Comparison of ENCODE assay signal across 13 cellular contexts in the genomic region with DNA sequence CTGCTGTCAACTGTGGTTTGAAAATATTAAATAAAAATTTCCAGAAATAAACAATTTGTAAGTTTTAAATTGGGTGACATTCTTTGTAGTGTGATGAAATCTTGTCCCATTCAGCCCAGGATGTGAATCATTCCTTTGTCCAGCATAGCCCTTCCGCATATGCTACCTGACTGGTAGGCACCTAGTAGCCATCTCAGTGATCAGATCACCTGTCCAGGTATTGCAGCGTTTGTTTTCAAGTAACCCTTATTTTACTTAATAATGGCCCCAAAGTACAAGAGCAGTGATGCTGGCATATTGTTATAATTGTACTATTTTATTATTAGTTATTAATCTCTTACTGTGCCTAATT.
DNase-seq lines count a peak whose midpoint lies in the region; ATAC-seq, FAIRE-seq and TF ChIP-seq lines count a peak whose summit lies in the region.
"Had no signal": no experiment of that assay in that cellular context is flagged by ENCODE, and none has a peak within 500 bp of the region (broad histone marks: within the 10 kb centered on the region; RNA-seq: fewer than 3 reads in every experiment).

No MANE protein-coding gene starts in this region.

- POLR2A ChIA-PET in activated CD4-positive, alpha-beta T cell treated with anti-CD3 and anti-CD28 coated beads for 36 hours (lab: Charles Lee): no interaction called here
- POLR2A ChIA-PET in PC-3 (lab: Charles Lee; ENCODE audit: unreplicated experiment): no interaction called here

- no peaks in the 10 kb centered on the region for H3K9me3 ChIP-seq in PC-3 (ENCODE audit: low read length)
- no peaks in the 10 kb centered on the region for H3K9me3 ChIP-seq in stomach
- H3K9me3 ChIP-seq: gastrocnemius medialis had no signal

- no peaks in the 10 kb centered on the region for H3K36me3 Mint-ChIP-seq in activated CD4-positive, alpha-beta T cell treated with anti-CD3 and anti-CD28 coated beads for 36 hours (ENCODE audit: low read depth)
- no peaks in the 10 kb centered on the region for H3K36me3 Mint-ChIP-seq in immature natural killer cell

- TF ChIP-seq CTCF in PC-3 (conservative IDR thresholded peaks at IDR 0.05; ENCODE audit: low read depth, low read length) (no peak), stomach (IDR thresholded peaks at IDR 0.05) (no peak), omental fat pad (IDR thresholded peaks at IDR 0.05) (no peak)

- H3K4me3 Mint-ChIP-seq in activated CD4-positive, alpha-beta T cell treated with anti-CD3 and anti-CD28 coated beads for 36 hours: no peak overlapping the region
- peak overlapping the region in 3 of 5 donors; percentile 23 to 72 (median 31) for H3K4me3 Mint-ChIP-seq in immature natural killer cell

- no peak overlapping the region for H2AFZ ChIP-seq in PC-3 (ENCODE audit: low read length)

- H3K36me3 ChIP-seq in PC-3 (ENCODE audit: low read depth, low read length): no peaks in the 10 kb centered on the region
- H3K36me3 ChIP-seq in stomach: no peaks in the 10 kb centered on the region
- H3K36me3 ChIP-seq: gastrocnemius medialis had no signal

- peak overlapping the region; percentile 57 for H3K27ac Mint-ChIP-seq in activated CD4-positive, alpha-beta T cell treated with anti-CD3 and anti-CD28 coated beads for 36 hours
- peak overlapping the region in 1 of 6 donors; percentile 55 for H3K27ac Mint-ChIP-seq in immature natural killer cell

- no peak for FAIRE-seq in frontal cortex (lab: Jason Lieb, UNC)

- TF ChIP-seq POLR2A in stomach (IDR thresholded peaks at IDR 0.05): no peak

- no peaks in the 10 kb centered on the region for H3K9me2 ChIP-seq in PC-3 (replicated peaks; ENCODE audit: low read length)

- DNase-seq in activated CD4-positive, alpha-beta T cell treated with anti-CD3 and anti-CD28 coated beads for 36 hours: no peak
- no peak for DNase-seq in activated CD4-positive, alpha-beta T cell treated with anti-CD3 and anti-CD28 coated beads for 4 hours
- DNase-seq in PC-3 (peak; percentile 33), immature natural killer cell (no peak), stomach (no peak), omental fat pad (ENCODE audit: low spot score) (no peak), frontal cortex (ENCODE audit: low spot score in 2 of 2) (no peak)
- DNase-seq: gastrocnemius medialis, left cardiac atrium, NCI-H1436 treated with DMSO at 0.1 percent for 48 hours, T1000 had no signal

- no peaks in the 10 kb centered on the region for H3K27me3 Mint-ChIP-seq in activated CD4-positive, alpha-beta T cell treated with anti-CD3 and anti-CD28 coated beads for 36 hours
- peaks cover 0 to 1% (median 0%) of the 10 kb centered on the region in 3 donors for H3K27me3 Mint-ChIP-seq in immature natural killer cell (ENCODE audit: low read depth in 3 of 3)

- no peaks in the 10 kb centered on the region for H4K20me1 ChIP-seq in PC-3 (ENCODE audit: low read length)

- H3K4me3 ChIP-seq in PC-3 (ENCODE audit: low read length): no peak overlapping the region
- H3K4me3 ChIP-seq in stomach: no peak overlapping the region
- H3K4me3 ChIP-seq: coronary artery, gastrocnemius medialis had no signal

- H3K4me1 Mint-ChIP-seq in activated CD4-positive, alpha-beta T cell treated with anti-CD3 and anti-CD28 coated beads for 36 hours: peaks cover 53% of the 10 kb centered on the region
- peaks cover 31 to 39% of the 10 kb centered on the region in 2 donors for H3K4me1 Mint-ChIP-seq in immature natural killer cell

- H3K4me2 ChIP-seq in PC-3 (ENCODE audit: low read length): peak overlapping the region; percentile 36

- intact Hi-C loops in activated CD4-positive, alpha-beta T cell treated with anti-CD3 and anti-CD28 coated beads for 36 hours (cut with DNase I, micrococcal nuclease): loop anchor here in 1 of 2 experiments (5.0 to 10.0 kb wide), 4 partner anchors 81 to 1657 kb away; partner anchors contain the start of genes RGS2, RO60 and UCHL5
- intact Hi-C loops in PC-3 (cut with micrococcal nuclease): no loop called here
- intact Hi-C loops in stomach (cut with DNase I; ENCODE audit: low total_unique reads): no loop called here

- H3K27me3 ChIP-seq in PC-3 (ENCODE audit: low read length) (no peaks in the 10 kb centered on the region), stomach (no peaks in the 10 kb centered on the region)
- H3K27me3 ChIP-seq: gastrocnemius medialis had no signal

- H3F3A ChIP-seq in PC-3 (ENCODE audit: low read length, unreplicated experiment): no peaks in the 10 kb centered on the region

- ATAC-seq in activated CD4-positive, alpha-beta T cell treated with anti-CD3 and anti-CD28 coated beads for 36 hours: peak; percentile 12
- peak; percentile 17 for ATAC-seq in GM21526 (IDR thresholded peaks at IDR 0.05; ENCODE audit: low FRiP score, unreplicated experiment)
- no peak for ATAC-seq in PC-3
- ATAC-seq in omental fat pad (ENCODE audit: low FRiP score): no peak
- ATAC-seq: gastrocnemius medialis, left cardiac atrium had no signal

- no peak for TF ChIP-seq EP300 in stomach (IDR thresholded peaks at IDR 0.05)

- WGBS in stomach, 5 donors: 84 to 91% (median 88%) methylated on average over 2 of the region's 2 CpGs

- no peak overlapping the region for H3K9ac ChIP-seq in PC-3 (ENCODE audit: low read length)

- no peaks in the 10 kb centered on the region for H3K79me2 ChIP-seq in PC-3 (ENCODE audit: low read length)

- H3K27ac ChIP-seq in PC-3 (ENCODE audit: low read length): no peak overlapping the region
- H3K27ac ChIP-seq in stomach: peak overlapping the region in 1 of 5 donors; percentile 9
- H3K27ac ChIP-seq: coronary artery, gastrocnemius medialis had no signal

- H3K4me1 ChIP-seq in PC-3 (ENCODE audit: insufficient read depth, low read length): no peaks in the 10 kb centered on the region
- H3K4me1 ChIP-seq in stomach: no peaks in the 10 kb centered on the region
- H3K4me1 ChIP-seq: gastrocnemius medialis had no signal

- H3K9me3 Mint-ChIP-seq in activated CD4-positive, alpha-beta T cell treated with anti-CD3 and anti-CD28 coated beads for 36 hours (ENCODE audit: low read depth): peaks cover 2% of the 10 kb centered on the region
- no peaks in the 10 kb centered on the region for H3K9me3 Mint-ChIP-seq in immature natural killer cell

- CTCF ChIA-PET in activated CD4-positive, alpha-beta T cell treated with anti-CD3 and anti-CD28 coated beads for 36 hours (lab: Charles Lee): no interaction called here
- CTCF ChIA-PET in PC-3 (lab: Charles Lee): no interaction called here

- BruUV-seq in PC-3 (replicated peaks; lab: Mats Ljungman, UMichigan): no TSS peak

Comparison
In these comparisons a context has a peak if more than half of its experiments do, and no peak if none do; other contexts are left out.
1. ATAC-seq: peak in activated CD4-positive, alpha-beta T cell treated with anti-CD3 and anti-CD28 coated beads for 36 hours (single experiment) and GM21526 (single experiment); none in PC-3 (single experiment) and omental fat pad (single experiment).